Comparison of ENCODE assay signal across 9 cellular contexts in the genomic region with DNA sequence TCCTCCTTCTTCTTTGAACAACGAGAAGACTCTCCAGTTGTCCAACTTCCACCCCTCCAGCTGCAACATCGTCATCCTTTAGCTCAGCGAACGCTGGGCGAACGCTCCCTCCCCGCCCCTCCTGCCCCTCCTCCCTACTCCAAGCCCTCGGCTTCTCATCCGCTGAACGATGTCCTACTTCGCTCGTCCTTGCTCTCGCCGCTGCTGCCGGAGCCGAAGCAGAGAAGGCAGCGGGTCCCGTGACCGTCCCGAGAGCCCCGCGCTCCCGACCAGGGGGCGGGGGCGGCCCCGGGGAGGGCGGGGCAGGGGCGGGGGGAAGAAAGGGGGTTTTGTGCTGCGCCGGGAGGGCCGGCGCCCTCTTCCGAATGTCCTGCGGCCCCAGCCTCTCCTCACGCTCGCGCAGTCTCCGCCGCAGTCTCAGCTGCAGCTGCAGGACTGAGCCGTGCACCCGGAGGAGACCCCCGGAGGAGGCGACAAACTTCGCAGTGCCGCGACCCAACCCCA. TPM values are rescaled to one million over a fixed set of nuclear protein-coding genes. Genes with fewer than 3 reads are reported as not detected.
DNase-seq lines count a peak whose midpoint lies in the region; ATAC-seq and TF ChIP-seq lines count a peak whose summit lies in the region.
"Had no signal": no experiment of that assay in that cellular context is flagged by ENCODE, and none has a peak within 500 bp of the region (broad histone marks: within the 10 kb centered on the region; RNA-seq: fewer than 3 reads in every experiment).

A gene with protein sequence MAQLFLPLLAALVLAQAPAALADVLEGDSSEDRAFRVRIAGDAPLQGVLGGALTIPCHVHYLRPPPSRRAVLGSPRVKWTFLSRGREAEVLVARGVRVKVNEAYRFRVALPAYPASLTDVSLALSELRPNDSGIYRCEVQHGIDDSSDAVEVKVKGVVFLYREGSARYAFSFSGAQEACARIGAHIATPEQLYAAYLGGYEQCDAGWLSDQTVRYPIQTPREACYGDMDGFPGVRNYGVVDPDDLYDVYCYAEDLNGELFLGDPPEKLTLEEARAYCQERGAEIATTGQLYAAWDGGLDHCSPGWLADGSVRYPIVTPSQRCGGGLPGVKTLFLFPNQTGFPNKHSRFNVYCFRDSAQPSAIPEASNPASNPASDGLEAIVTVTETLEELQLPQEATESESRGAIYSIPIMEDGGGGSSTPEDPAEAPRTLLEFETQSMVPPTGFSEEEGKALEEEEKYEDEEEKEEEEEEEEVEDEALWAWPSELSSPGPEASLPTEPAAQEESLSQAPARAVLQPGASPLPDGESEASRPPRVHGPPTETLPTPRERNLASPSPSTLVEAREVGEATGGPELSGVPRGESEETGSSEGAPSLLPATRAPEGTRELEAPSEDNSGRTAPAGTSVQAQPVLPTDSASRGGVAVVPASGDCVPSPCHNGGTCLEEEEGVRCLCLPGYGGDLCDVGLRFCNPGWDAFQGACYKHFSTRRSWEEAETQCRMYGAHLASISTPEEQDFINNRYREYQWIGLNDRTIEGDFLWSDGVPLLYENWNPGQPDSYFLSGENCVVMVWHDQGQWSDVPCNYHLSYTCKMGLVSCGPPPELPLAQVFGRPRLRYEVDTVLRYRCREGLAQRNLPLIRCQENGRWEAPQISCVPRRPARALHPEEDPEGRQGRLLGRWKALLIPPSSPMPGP (plus strand): TSS at position 357 of the 504 bp plus-strand sequence. CDS start 3,938 bp downstream, outside the sequence.

- peaks cover 12 to 23% (median 16%) of the 10 kb centered on the region in 4 donors for H3K4me1 ChIP-seq in stomach
- H3K4me1 ChIP-seq: SJSA1 had no signal

- no peak for TF ChIP-seq CTCF in stomach (IDR thresholded peaks at IDR 0.05)

- ATAC-seq in activated T-cell treated with anti-CD3 and anti-CD28 coated beads, Interleukin-2, amount 50 U/mL, for 4 hours, result peak; percentile 57 to 59

- H3K4me3 Mint-ChIP-seq in activated T-cell treated with anti-CD3 and anti-CD28 coated beads, Interleukin-2, amount 50 U/mL, for 4 hours, result peak within 1 kb of the TSS; percentile 55
- H3K4me3 Mint-ChIP-seq in immature natural killer cell, result peak within 1 kb of the TSS; percentile 48 to 70 (median 59)

- no peaks in the 10 kb centered on the region for H3K36me3 Mint-ChIP-seq in activated T-cell treated with anti-CD3 and anti-CD28 coated beads, Interleukin-2, amount 50 U/mL, for 4 hours (ENCODE audit: insufficient read depth)
- H3K36me3 Mint-ChIP-seq in immature natural killer cell, result no peaks in the 10 kb centered on the region

- H3K4me3 ChIP-seq in stomach, result peak within 1 kb of the TSS; percentile 34 to 47 (median 40)
- H3K4me3 ChIP-seq: SJSA1 had no signal

- H3K27me3 ChIP-seq in stomach, result peaks cover 20 to 99% (median 87%) of the 10 kb centered on the region in 3 donors

- TF ChIP-seq EP300 in stomach (IDR thresholded peaks at IDR 0.05), result no peak

- no peak within 1 kb of the TSS for H3K27ac Mint-ChIP-seq in immature natural killer cell

- DNase-seq in activated T-cell treated with anti-CD3 and anti-CD28 coated beads, Interleukin-2, amount 50 U/mL, for 4 hours, result no peak
- DNase-seq in activated T-cell treated with anti-CD3 and anti-CD28 coated beads for 4 hours (no peak), amniotic epithelial cell (ENCODE audit: low read depth) (peak; percentile 29), immature natural killer cell (no peak), stomach (no peak), LoVo (ENCODE audit: low spot score) (no peak), kidney glomerular epithelial cell (lab: John Stamatoyannopoulos, UW) (no peak)
- DNase-seq in stimulated activated CD4-positive, alpha-beta T cell treated with anti-CD3 and anti-CD28 coated beads, Interleukin-12 subunit alpha, Interleukin-12 subunit beta, amount 100 ng/mL, for 4 hours, result no peak

- H3K36me3 ChIP-seq in stomach, result no peaks in the 10 kb centered on the region
- H3K36me3 ChIP-seq: SJSA1 had no signal

- H3K4me1 Mint-ChIP-seq in activated T-cell treated with anti-CD3 and anti-CD28 coated beads, Interleukin-2, amount 50 U/mL, for 4 hours (ENCODE audit: low read depth), result peaks cover 25% of the 10 kb centered on the region
- H3K4me1 Mint-ChIP-seq in immature natural killer cell, result peaks cover 15 to 25% of the 10 kb centered on the region in 2 donors

- intact Hi-C loops in stomach (cut with DNase I; ENCODE audit: low total_unique reads), result no loop called here

- no peaks in the 10 kb centered on the region for H3K9me3 ChIP-seq in stomach
- H3K9me3 ChIP-seq: SJSA1 had no signal

- H3K27me3 Mint-ChIP-seq in activated T-cell treated with anti-CD3 and anti-CD28 coated beads, Interleukin-2, amount 50 U/mL, for 4 hours (ENCODE audit: low read depth), result peaks cover 81% of the 10 kb centered on the region
- H3K27me3 Mint-ChIP-seq in immature natural killer cell (ENCODE audit: low read depth in 3 of 3), result peaks cover 20 to 38% (median 34%) of the 10 kb centered on the region in 3 donors

- no peaks in the 10 kb centered on the region for H3K9me3 Mint-ChIP-seq in activated T-cell treated with anti-CD3 and anti-CD28 coated beads, Interleukin-2, amount 50 U/mL, for 4 hours
- no peaks in the 10 kb centered on the region for H3K9me3 Mint-ChIP-seq in immature natural killer cell

- no peak for TF ChIP-seq POLR2A in stomach (IDR thresholded peaks at IDR 0.05)

- 0 to 3% (median 2%) methylated on average over 18 to 46 of the region's 46 CpGs for WGBS in stomach, 5 donors

- H3K27ac ChIP-seq in stomach, result no peak within 1 kb of the TSS
- H3K27ac ChIP-seq: SJSA1 had no signal

RNA-seq across cellular contexts. Expression of the gene that starts here (rescaled TPM):
- not detected for total RNA-seq in activated T-cell treated with anti-CD3 and anti-CD28 coated beads, Interleukin-2, amount 50 U/mL, for 4 hours
- polyA plus RNA-seq in immature natural killer cell (under 1 TPM in 1 of 3 donors, not detected in 2; 0.35 TPM), stomach (under 1 TPM in 1 of 3 donors, not detected in 2; 0.05 TPM)
- 10 to 100 TPM in 1 of 5 donors, 1 to 10 TPM in 1, not detected in 3; 5.7 to 39.7 TPM for total RNA-seq in stomach
- total RNA-seq: SJSA1 had no signal

Comparison
In these comparisons a context has a peak if more than half of its experiments do, and no peak if none do; other contexts are left out.
1. Peak in ATAC-seq in activated T-cell treated with anti-CD3 and anti-CD28 coated beads, Interleukin-2, amount 50 U/mL, for 4 hours; RNA of the gene not detected or under 1 TPM.